Comparison of ENCODE assay signal across 1 cellular context in the genomic region with DNA sequence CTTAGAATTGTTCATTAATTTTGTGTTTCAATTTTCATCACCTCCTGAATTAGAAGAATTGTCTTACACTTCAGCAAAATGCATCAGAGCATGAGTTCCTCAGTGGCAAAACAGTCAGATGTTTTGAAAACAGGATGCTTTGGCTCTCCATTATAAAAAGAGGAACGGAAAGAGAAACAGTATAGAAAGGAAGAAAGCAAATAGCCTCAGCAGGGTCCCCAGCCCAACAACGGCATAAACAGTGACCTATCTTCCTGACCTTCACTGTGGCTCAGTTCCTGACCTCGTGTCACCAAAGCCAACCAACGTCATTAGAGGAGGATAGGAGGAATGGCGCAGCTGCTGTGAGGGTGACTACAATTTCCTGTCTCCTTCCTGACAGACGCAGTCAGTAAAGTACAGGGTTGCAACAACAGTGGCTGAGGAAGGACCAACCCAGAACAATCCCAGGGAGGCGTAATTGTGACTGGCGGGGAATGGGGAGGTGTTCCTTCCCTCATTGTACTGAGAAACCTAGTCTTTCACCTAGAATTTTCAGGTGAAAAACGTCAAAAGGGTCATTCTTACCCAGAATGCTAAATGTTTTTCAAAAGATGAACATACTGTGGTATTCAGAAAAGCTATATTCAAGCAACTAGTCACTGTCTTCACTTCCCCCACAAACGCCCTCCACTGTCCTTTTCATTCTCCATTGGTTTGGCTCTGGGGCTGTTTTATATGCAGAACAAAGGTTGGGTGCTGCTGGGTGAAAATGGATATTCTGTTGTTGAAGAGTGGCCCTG.
TF ChIP-seq lines count a peak whose summit lies in the region.

No MANE protein-coding gene starts in this region.

TF ChIP-seq in WTC11, 78 proteins besides CTCF, POLR2A, EP300 and RAD21 (continued from another document):
- TF ChIP-seq JAZF1 (CRISPR knock-in tag; IDR thresholded peaks at IDR 0.05) (no peak), SOX15 (CRISPR knock-in tag; IDR thresholded peaks at IDR 0.05) (no peak)
- TF ChIP-seq, protein P1, sequence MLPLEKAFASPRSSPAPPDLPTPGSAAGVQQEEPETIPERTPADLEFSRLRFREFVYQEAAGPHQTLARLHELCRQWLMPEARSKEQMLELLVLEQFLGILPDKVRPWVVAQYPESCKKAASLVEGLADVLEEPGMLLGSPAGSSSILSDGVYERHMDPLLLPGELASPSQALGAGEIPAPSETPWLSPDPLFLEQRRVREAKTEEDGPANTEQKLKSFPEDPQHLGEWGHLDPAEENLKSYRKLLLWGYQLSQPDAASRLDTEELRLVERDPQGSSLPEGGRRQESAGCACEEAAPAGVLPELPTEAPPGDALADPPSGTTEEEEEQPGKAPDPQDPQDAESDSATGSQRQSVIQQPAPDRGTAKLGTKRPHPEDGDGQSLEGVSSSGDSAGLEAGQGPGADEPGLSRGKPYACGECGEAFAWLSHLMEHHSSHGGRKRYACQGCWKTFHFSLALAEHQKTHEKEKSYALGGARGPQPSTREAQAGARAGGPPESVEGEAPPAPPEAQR (CRISPR knock-in tag; IDR thresholded peaks at IDR 0.05), result no peak
- TF ChIP-seq, protein P2, sequence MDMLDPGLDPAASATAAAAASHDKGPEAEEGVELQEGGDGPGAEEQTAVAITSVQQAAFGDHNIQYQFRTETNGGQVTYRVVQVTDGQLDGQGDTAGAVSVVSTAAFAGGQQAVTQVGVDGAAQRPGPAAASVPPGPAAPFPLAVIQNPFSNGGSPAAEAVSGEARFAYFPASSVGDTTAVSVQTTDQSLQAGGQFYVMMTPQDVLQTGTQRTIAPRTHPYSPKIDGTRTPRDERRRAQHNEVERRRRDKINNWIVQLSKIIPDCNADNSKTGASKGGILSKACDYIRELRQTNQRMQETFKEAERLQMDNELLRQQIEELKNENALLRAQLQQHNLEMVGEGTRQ (CRISPR knock-in tag; IDR thresholded peaks at IDR 0.05), result no peak
